12 cellular contexts compared by ENCODE assay signal in genomic region chr4:1208970-1209704, GRCh38. TPM values are rescaled to one million over a fixed set of nuclear protein-coding genes. Genes with fewer than 3 reads are reported as not detected.
A peak's percentile ranks its signal among the peaks of the same experiment; 100 is the strongest.
DNase-seq lines count a peak whose midpoint lies in the region; ATAC-seq, FAIRE-seq and TF ChIP-seq lines count a peak whose summit lies in the region.
"Had no signal": no experiment of that assay in that cellular context is flagged by ENCODE, and none has a peak within 500 bp of the region (broad histone marks: within the 10 kb centered on the region; RNA-seq: fewer than 3 reads in every experiment).

No MANE protein-coding gene starts in this region.

- no peak for TF ChIP-seq CTCF in heart left ventricle (IDR thresholded peaks at IDR 0.05)
- TF ChIP-seq CTCF in pancreas (IDR thresholded peaks at IDR 0.05) = no peak

- peaks cover 14% of the 10 kb centered on the region for H3K36me3 Mint-ChIP-seq in activated T-helper 17 cell treated with anti-CD3 and anti-CD28 coated beads, Interleukin-2, amount 50 U/mL, for 72 hours (ENCODE audit: low read depth)
- H3K36me3 Mint-ChIP-seq: activated naive CD4-positive, alpha-beta T cell treated with anti-CD3 and anti-CD28 coated beads, Interleukin-2, amount 50 U/mL, for 24 hours; memory B cell had no signal

- no peak overlapping the region; a peak in 1 of 20 replicates for H3K4me3 ChIP-seq in BLaER1 treated with 17β-estradiol and CSF1 and Interleukin-3, amounts not matched to agents 10 nM and 100 nM
- H3K4me3 ChIP-seq in heart left ventricle = peak overlapping the region in 5 of 12 donors; percentile 3 to 24 (median 12)
- H3K4me3 ChIP-seq in pancreas = no peak overlapping the region

- peak overlapping the region in 8 of 11 experiments; percentile 18 to 64 (median 44); a peak in 12 of 22 replicates for H3K9ac ChIP-seq in BLaER1 treated with 17β-estradiol and CSF1 and Interleukin-3, amounts not matched to agents 10 nM and 100 nM

- no peak for FAIRE-seq in pancreas (lab: Jason Lieb, UNC)

- intact Hi-C loops in heart left ventricle (cut with DNase I) (loop anchor here in 5 of 10 donors (2.0 to 5.0 kb wide), 5 partner anchors 18 to 38 kb away; partner anchors contain the start of genes SPON2 (in 3 of the 5) and CTBP1 (in 1 of the 5)), pancreas (cut with DNase I) (no loop called here)

- H3K9me3 Mint-ChIP-seq in activated T-helper 17 cell treated with anti-CD3 and anti-CD28 coated beads, Interleukin-2, amount 50 U/mL, for 72 hours = no peaks in the 10 kb centered on the region
- H3K9me3 Mint-ChIP-seq: activated naive CD4-positive, alpha-beta T cell treated with anti-CD3 and anti-CD28 coated beads, Interleukin-2, amount 50 U/mL, for 24 hours; memory B cell had no signal

- no peak for ATAC-seq in activated T-helper 17 cell treated with anti-CD3 and anti-CD28 coated beads, Interleukin-2, amount 50 U/mL, for 72 hours (replicated peaks)
- ATAC-seq in heart left ventricle = peak in 3 of 4 donors; percentile 1 to 7 (median 2)
- no peak for ATAC-seq in pancreas
- no peak for ATAC-seq in HG03108 (IDR thresholded peaks at IDR 0.05; ENCODE audit: unreplicated experiment)
- no peak for ATAC-seq in HG02973 (IDR thresholded peaks at IDR 0.05; ENCODE audit: unreplicated experiment)

- peaks cover 48 to 96% (median 83%) of the 10 kb centered on the region in 10 experiments for H3K4me1 ChIP-seq in BLaER1 treated with 17β-estradiol and CSF1 and Interleukin-3, amounts not matched to agents 10 nM and 100 nM
- H3K4me1 ChIP-seq in heart left ventricle (peaks cover 5 to 54% (median 43%) of the 10 kb centered on the region in 12 donors), pancreas (peaks cover 10 to 36% (median 19%) of the 10 kb centered on the region in 3 donors)

- 55 to 70% (median 61%) methylated on average over 31 of the region's 31 CpGs for WGBS in heart left ventricle, 4 donors
- WGBS in pancreas, 2 donors = 85% methylated on average over 31 of the region's 31 CpGs

- H3K27ac ChIP-seq in BLaER1 treated with 17β-estradiol and CSF1 and Interleukin-3, amounts not matched to agents 10 nM and 100 nM = peak overlapping the region in 7 of 11 experiments; percentile 3 to 69 (median 58); a peak in 7 of 22 replicates
- peak overlapping the region; percentile 35 to 87 (median 71) for H3K27ac ChIP-seq in heart left ventricle
- H3K27ac ChIP-seq in pancreas = no peak overlapping the region

- peaks cover 33 to 46% (median 39%) of the 10 kb centered on the region in 11 experiments for H3K36me3 ChIP-seq in BLaER1 treated with 17β-estradiol and CSF1 and Interleukin-3, amounts not matched to agents 10 nM and 100 nM
- H3K36me3 ChIP-seq in heart left ventricle (peaks cover 0 to 35% (median 30%) of the 10 kb centered on the region in 9 donors), pancreas (peaks cover 0 to 21% (median 6%) of the 10 kb centered on the region in 3 donors)

- DNase-seq in heart left ventricle (peak in 3 of 5 donors; percentile 38 to 47 (median 41)), pancreas (peak in 4 of 6 donors; percentile 31 to 60 (median 46)), OCI-M1 (lab: John Stamatoyannopoulos, UW) (no peak), NCI-H510A treated with DMSO at 0.1 percent for 48 hours (lab: John Stamatoyannopoulos, UW) (no peak)
- DNase-seq: MV-4-11; NK-92 treated with Interleukin-12 subunit alpha and Interleukin-12 subunit beta, amount 100 ng/mL, for 24 hours had no signal

- H4K20me1 ChIP-seq in BLaER1 treated with 17β-estradiol and CSF1 and Interleukin-3, amounts not matched to agents 10 nM and 100 nM = peaks cover 37 to 78% (median 59%) of the 10 kb centered on the region in 11 experiments

- no peaks in the 10 kb centered on the region for H3K27me3 ChIP-seq in BLaER1 treated with 17β-estradiol and CSF1 and Interleukin-3, amounts not matched to agents 10 nM and 100 nM
- no peaks in the 10 kb centered on the region for H3K27me3 ChIP-seq in heart left ventricle
- no peaks in the 10 kb centered on the region for H3K27me3 ChIP-seq in pancreas

- H3K9me3 ChIP-seq in BLaER1 treated with 17β-estradiol and CSF1 and Interleukin-3, amounts not matched to agents 10 nM and 100 nM (replicated peaks in 1 of 11) = no peaks in the 10 kb centered on the region
- H3K9me3 ChIP-seq in heart left ventricle (no peaks in the 10 kb centered on the region), pancreas (no peaks in the 10 kb centered on the region)

- H3K27me3 Mint-ChIP-seq in activated T-helper 17 cell treated with anti-CD3 and anti-CD28 coated beads, Interleukin-2, amount 50 U/mL, for 72 hours = no peaks in the 10 kb centered on the region
- H3K27me3 Mint-ChIP-seq: activated naive CD4-positive, alpha-beta T cell treated with anti-CD3 and anti-CD28 coated beads, Interleukin-2, amount 50 U/mL, for 24 hours; memory B cell had no signal

- H3K27ac Mint-ChIP-seq in activated T-helper 17 cell treated with anti-CD3 and anti-CD28 coated beads, Interleukin-2, amount 50 U/mL, for 72 hours = peak overlapping the region; percentile 59
- H3K27ac Mint-ChIP-seq: memory B cell had no signal

- H3K4me3 Mint-ChIP-seq in activated T-helper 17 cell treated with anti-CD3 and anti-CD28 coated beads, Interleukin-2, amount 50 U/mL, for 72 hours = peak overlapping the region; percentile 60
- H3K4me3 Mint-ChIP-seq: activated naive CD4-positive, alpha-beta T cell treated with anti-CD3 and anti-CD28 coated beads, Interleukin-2, amount 50 U/mL, for 24 hours; memory B cell had no signal

- peak overlapping the region; percentile 73 to 86 (median 80) for H3K4me2 ChIP-seq in BLaER1 treated with 17β-estradiol and CSF1 and Interleukin-3, amounts not matched to agents 10 nM and 100 nM

- peaks cover 4% of the 10 kb centered on the region for H3K4me1 Mint-ChIP-seq in activated T-helper 17 cell treated with anti-CD3 and anti-CD28 coated beads, Interleukin-2, amount 50 U/mL, for 72 hours

- TF ChIP-seq POLR2A in heart left ventricle (IDR thresholded peaks at IDR 0.05) = no peak

RNA-seq across cellular contexts. Expression of gene SPON2, which starts 36.8 kb away (rescaled TPM):
- total RNA-seq in activated T-helper 17 cell treated with anti-CD3 and anti-CD28 coated beads, Interleukin-2, amount 50 U/mL, for 72 hours = 10 to 100 TPM; 17.3 to 18.7 TPM
- total RNA-seq in heart left ventricle (10 to 100 TPM in 7 of 9 donors, 1 to 10 TPM in 2; 8.8 to 36.3 (median 13.7) TPM), pancreas (10 to 100 TPM in 3 of 6 donors, 1 to 10 TPM in 3; 3.1 to 45.2 (median 8.5) TPM)
- polyA plus RNA-seq in heart left ventricle (10 to 100 TPM in 1 of 2 donors, 1 to 10 TPM in 1; 7.8 to 31.2 TPM), pancreas (10 to 100 TPM; 10.1 to 13.0 TPM)

RNA-seq across cellular contexts. Expression of gene CTBP1, which starts 39.8 kb away (rescaled TPM):
- total RNA-seq in activated T-helper 17 cell treated with anti-CD3 and anti-CD28 coated beads, Interleukin-2, amount 50 U/mL, for 72 hours = 100 to 1,000 TPM; 117 to 173 TPM
- 100 to 1,000 TPM; 105 to 165 (median 128) TPM for total RNA-seq in heart left ventricle
- polyA plus RNA-seq in heart left ventricle = 100 to 1,000 TPM in 1 of 2 donors, 10 to 100 TPM in 1; 92.0 to 148 TPM
- total RNA-seq in pancreas = 100 to 1,000 TPM in 4 of 6 donors, 10 to 100 TPM in 2; 91.5 to 131 (median 108) TPM
- polyA plus RNA-seq in pancreas = 100 to 1,000 TPM; 129 to 131 TPM

Comparison
In these comparisons a context has a peak if more than half of its experiments do, and no peak if none do; other contexts are left out.
1. H3K27ac ChIP-seq: peak in BLaER1 treated with 17β-estradiol and CSF1 and Interleukin-3, amounts not matched to agents 10 nM and 100 nM (7 of 11) and heart left ventricle (12 of 12); none in pancreas (0 of 4).
2. ATAC-seq: peak in heart left ventricle (3 of 4); none in activated T-helper 17 cell treated with anti-CD3 and anti-CD28 coated beads, Interleukin-2, amount 50 U/mL, for 72 hours (single experiment), pancreas (0 of 4), HG03108 (single experiment) and HG02973 (single experiment).
3. DNase-seq: peak in heart left ventricle (3 of 5) and pancreas (4 of 6); none in OCI-M1 (single experiment) and NCI-H510A treated with DMSO at 0.1 percent for 48 hours (single experiment).